1 cellular context compared by ENCODE assay signal in the genomic region with DNA sequence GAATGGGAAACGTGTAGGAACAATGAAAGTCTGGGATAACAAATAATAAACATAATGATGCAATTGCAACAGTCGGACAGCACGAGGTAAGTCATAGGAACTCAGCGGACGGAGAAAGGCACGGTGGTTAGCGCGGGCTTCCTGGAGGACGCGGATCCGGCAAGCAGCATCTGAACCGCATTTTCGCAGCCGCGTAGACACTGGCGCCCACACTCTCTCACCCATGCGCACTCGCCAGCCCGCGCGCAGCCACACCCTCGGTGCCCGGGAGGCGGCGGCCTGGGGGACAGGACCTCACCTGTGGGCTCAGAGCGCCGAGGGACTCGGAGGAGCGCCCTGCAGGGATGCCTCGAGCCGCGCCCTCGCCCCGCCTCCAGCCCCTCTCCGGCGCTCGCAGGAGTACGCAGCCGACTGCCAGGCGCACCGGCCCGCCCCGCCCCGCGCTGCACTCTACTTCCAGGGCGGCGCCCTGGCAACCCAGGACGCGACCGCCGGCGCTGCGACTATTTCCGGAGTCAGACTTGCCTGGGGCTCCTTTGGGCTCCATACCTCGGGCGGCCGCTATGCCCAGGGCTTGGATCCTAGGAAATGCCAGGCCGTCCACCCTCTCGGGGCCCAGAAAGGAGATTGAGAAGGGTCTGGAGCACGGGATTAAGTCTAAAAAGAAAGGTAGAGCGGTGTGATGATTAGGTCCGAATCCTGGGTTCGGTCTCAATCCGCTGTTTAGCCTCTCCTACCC.
TF ChIP-seq lines count a peak whose summit lies in the region.

A gene (minus strand): TSS at position 413 of the 739 bp plus-strand sequence. CDS start 13,805 bp downstream, outside the sequence.

TF ChIP-seq in HepG2, 621 proteins besides CTCF, POLR2A, EP300 and RAD21 (continued from another document and continues in another):
- TF ChIP-seq, protein P1, sequence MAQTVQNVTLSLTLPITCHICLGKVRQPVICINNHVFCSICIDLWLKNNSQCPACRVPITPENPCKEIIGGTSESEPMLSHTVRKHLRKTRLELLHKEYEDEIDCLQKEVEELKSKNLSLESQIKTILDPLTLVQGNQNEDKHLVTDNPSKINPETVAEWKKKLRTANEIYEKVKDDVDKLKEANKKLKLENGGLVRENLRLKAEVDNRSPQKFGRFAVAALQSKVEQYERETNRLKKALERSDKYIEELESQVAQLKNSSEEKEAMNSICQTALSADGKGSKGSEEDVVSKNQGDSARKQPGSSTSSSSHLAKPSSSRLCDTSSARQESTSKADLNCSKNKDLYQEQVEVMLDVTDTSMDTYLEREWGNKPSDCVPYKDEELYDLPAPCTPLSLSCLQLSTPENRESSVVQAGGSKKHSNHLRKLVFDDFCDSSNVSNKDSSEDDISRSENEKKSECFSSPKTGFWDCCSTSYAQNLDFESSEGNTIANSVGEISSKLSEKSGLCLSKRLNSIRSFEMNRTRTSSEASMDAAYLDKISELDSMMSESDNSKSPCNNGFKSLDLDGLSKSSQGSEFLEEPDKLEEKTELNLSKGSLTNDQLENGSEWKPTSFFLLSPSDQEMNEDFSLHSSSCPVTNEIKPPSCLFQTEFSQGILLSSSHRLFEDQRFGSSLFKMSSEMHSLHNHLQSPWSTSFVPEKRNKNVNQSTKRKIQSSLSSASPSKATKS (CRISPR knock-in tag; IDR thresholded peaks at IDR 0.05): no peak
- TF ChIP-seq, protein P2, sequence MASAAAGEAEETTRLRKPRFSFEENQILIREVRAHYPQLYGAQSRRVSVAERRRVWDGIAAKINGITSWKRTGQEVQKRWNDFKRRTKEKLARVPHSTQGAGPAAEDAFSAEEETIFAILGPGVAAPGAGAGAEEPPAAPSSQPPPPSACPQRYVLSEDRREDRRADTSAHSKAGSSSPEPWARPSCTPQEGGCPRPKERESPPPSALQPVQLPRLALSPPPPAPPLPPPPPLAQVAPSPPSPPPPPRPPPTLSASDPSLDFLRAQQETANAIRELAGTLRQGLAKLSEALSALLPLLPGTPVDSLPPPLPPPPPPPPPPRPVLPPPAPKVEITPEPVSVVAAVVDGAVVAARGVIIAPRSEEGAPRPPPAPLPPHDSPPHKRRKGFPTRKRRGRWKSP (CRISPR knock-in tag; IDR thresholded peaks at IDR 0.05): peak; percentile 76; the same call in 1 of the 2 replicates
- TF ChIP-seq GABPB1 (CRISPR knock-in tag; IDR thresholded peaks at IDR 0.05) (peak; percentile 97), GZF1 (CRISPR knock-in tag; IDR thresholded peaks at IDR 0.05) (no peak), KAT7 (CRISPR knock-in tag; IDR thresholded peaks at IDR 0.05; ENCODE audit: borderline replicate concordance) (peak; percentile 79), ZNF263 (CRISPR knock-in tag; IDR thresholded peaks at IDR 0.05) (peak; percentile 24; the same call in 1 of the 2 replicates), NPAS2 (CRISPR knock-in tag; IDR thresholded peaks at IDR 0.05; ENCODE audit: borderline replicate concordance) (no peak), ZKSCAN8 (CRISPR knock-in tag; IDR thresholded peaks at IDR 0.05; ENCODE audit: borderline replicate concordance) (no peak), ZNF772 (CRISPR knock-in tag; IDR thresholded peaks at IDR 0.05) (peak; percentile 20; the same call in 1 of the 2 replicates), ZNF33A (CRISPR knock-in tag; IDR thresholded peaks at IDR 0.05; ENCODE audit: borderline replicate concordance) (no peak), PRPF4 (IDR thresholded peaks at IDR 0.05; ENCODE audit: low read depth, low read length, poor library complexity, severe bottlenecking) (no peak), ZNF589 (CRISPR knock-in tag; conservative IDR thresholded peaks at IDR 0.05) (0 out of 2 replicates have a peak, but pooled peaks have one; percentile 13), ZNF367 (CRISPR knock-in tag; IDR thresholded peaks at IDR 0.05; ENCODE audit: borderline replicate concordance) (no peak), MIXL1 (CRISPR knock-in tag; IDR thresholded peaks at IDR 0.05) (0 out of 2 replicates have a peak, but pooled peaks have one; percentile 59), FOXM1 (CRISPR knock-in tag; IDR thresholded peaks at IDR 0.05) (no peak), DPF2 (CRISPR knock-in tag; IDR thresholded peaks at IDR 0.05; ENCODE audit: borderline replicate concordance, low read depth) (no peak), ATF7-NPFF (CRISPR knock-in tag; IDR thresholded peaks at IDR 0.05; ENCODE audit: low read depth) (0 out of 2 replicates have a peak, but pooled peaks have one; percentile 20), ZNF136 (CRISPR knock-in tag; IDR thresholded peaks at IDR 0.05; ENCODE audit: low read depth) (peak; percentile 32; the same call in 1 of the 2 replicates), ZNF329 (CRISPR knock-in tag; IDR thresholded peaks at IDR 0.05; ENCODE audit: low read depth) (0 out of 2 replicates have a peak, but pooled peaks have one; percentile 57), RBFOX2 (IDR thresholded peaks at IDR 0.05; ENCODE audit: low read depth, low read length) (peak; percentile 82), ZNF782 (CRISPR knock-in tag; IDR thresholded peaks at IDR 0.05; ENCODE audit: borderline replicate concordance) (0 out of 2 replicates have a peak, but pooled peaks have one; percentile 37), SRY (CRISPR knock-in tag; IDR thresholded peaks at IDR 0.05) (no peak), ZNF713 (CRISPR knock-in tag; IDR thresholded peaks at IDR 0.05) (no peak), JARID2 (CRISPR knock-in tag; IDR thresholded peaks at IDR 0.05; ENCODE audit: insufficient replicate concordance) (no peak), RFX1 (IDR thresholded peaks at IDR 0.05) (peak; percentile 95), PCBP1 (IDR thresholded peaks at IDR 0.05; ENCODE audit: borderline replicate concordance, low read depth, low read length) (no peak), MAFG (CRISPR knock-in tag; IDR thresholded peaks at IDR 0.05) (no peak), CEBPG (CRISPR knock-in tag; IDR thresholded peaks at IDR 0.05) (peak; percentile 9; the same call in 1 of the 2 replicates), SNRNP70 (IDR thresholded peaks at IDR 0.05; ENCODE audit: low read depth, low read length) (no peak)
- TF ChIP-seq, protein P3, sequence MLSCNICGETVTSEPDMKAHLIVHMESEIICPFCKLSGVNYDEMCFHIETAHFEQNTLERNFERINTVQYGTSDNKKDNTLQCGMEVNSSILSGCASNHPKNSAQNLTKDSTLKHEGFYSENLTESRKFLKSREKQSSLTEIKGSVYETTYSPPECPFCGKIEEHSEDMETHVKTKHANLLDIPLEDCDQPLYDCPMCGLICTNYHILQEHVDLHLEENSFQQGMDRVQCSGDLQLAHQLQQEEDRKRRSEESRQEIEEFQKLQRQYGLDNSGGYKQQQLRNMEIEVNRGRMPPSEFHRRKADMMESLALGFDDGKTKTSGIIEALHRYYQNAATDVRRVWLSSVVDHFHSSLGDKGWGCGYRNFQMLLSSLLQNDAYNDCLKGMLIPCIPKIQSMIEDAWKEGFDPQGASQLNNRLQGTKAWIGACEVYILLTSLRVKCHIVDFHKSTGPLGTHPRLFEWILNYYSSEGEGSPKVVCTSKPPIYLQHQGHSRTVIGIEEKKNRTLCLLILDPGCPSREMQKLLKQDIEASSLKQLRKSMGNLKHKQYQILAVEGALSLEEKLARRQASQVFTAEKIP (CRISPR knock-in tag; IDR thresholded peaks at IDR 0.05; ENCODE audit: borderline replicate concordance): no peak
- TF ChIP-seq, protein P4, sequence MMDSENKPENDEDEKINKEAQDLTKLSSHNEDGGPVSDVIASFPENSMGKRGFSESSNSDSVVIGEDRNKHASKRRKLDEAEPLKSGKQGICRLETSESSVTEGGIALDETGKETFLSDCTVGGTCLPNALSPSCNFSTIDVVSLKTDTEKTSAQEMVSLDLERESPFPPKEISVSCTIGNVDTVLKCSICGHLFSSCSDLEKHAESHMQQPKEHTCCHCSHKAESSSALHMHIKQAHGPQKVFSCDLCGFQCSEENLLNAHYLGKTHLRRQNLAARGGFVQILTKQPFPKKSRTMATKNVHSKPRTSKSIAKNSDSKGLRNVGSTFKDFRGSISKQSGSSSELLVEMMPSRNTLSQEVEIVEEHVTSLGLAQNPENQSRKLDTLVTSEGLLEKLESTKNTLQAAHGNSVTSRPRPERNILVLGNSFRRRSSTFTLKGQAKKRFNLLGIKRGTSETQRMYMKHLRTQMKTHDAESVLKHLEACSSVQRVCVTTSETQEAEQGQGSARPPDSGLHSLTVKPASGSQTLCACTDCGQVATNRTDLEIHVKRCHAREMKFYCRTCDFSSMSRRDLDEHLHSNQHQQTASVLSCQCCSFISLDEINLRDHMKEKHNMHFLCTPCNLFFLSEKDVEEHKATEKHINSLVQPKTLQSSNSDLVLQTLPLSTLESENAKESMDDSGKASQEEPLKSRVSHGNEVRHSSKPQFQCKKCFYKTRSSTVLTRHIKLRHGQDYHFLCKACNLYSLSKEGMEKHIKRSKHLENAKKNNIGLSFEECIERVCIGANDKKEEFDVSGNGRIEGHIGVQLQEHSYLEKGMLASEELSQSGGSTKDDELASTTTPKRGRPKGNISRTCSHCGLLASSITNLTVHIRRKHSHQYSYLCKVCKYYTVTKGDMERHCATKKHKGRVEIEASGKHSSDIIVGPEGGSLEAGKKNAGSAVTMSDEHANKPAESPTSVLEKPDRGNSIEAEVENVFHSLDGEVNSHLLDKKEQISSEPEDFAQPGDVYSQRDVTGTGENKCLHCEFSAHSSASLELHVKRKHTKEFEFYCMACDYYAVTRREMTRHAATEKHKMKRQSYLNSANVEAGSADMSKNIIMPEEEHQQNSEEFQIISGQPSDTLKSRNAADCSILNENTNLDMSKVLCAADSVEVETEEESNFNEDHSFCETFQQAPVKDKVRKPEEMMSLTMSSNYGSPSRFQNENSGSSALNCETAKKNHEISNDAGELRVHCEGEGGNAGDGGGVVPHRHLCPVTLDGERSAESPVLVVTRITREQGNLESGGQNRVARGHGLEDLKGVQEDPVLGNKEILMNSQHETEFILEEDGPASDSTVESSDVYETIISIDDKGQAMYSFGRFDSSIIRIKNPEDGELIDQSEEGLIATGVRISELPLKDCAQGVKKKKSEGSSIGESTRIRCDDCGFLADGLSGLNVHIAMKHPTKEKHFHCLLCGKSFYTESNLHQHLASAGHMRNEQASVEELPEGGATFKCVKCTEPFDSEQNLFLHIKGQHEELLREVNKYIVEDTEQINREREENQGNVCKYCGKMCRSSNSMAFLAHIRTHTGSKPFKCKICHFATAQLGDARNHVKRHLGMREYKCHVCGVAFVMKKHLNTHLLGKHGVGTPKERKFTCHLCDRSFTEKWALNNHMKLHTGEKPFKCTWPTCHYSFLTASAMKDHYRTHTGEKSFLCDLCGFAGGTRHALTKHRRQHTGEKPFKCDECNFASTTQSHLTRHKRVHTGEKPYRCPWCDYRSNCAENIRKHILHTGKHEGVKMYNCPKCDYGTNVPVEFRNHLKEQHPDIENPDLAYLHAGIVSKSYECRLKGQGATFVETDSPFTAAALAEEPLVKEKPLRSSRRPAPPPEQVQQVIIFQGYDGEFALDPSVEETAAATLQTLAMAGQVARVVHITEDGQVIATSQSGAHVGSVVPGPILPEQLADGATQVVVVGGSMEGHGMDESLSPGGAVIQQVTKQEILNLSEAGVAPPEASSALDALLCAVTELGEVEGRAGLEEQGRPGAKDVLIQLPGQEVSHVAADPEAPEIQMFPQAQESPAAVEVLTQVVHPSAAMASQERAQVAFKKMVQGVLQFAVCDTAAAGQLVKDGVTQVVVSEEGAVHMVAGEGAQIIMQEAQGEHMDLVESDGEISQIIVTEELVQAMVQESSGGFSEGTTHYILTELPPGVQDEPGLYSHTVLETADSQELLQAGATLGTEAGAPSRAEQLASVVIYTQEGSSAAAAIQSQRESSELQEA (CRISPR knock-in tag; IDR thresholded peaks at IDR 0.05; ENCODE audit: not compliant biosample characterization): peak; percentile 55
- TF ChIP-seq, protein P5, sequence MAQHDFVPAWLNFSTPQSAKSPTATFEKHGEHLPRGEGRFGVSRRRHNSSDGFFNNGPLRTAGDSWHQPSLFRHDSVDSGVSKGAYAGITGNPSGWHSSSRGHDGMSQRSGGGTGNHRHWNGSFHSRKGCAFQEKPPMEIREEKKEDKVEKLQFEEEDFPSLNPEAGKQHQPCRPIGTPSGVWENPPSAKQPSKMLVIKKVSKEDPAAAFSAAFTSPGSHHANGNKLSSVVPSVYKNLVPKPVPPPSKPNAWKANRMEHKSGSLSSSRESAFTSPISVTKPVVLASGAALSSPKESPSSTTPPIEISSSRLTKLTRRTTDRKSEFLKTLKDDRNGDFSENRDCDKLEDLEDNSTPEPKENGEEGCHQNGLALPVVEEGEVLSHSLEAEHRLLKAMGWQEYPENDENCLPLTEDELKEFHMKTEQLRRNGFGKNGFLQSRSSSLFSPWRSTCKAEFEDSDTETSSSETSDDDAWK (CRISPR knock-in tag; IDR thresholded peaks at IDR 0.05): no peak
- TF ChIP-seq, protein P6, sequence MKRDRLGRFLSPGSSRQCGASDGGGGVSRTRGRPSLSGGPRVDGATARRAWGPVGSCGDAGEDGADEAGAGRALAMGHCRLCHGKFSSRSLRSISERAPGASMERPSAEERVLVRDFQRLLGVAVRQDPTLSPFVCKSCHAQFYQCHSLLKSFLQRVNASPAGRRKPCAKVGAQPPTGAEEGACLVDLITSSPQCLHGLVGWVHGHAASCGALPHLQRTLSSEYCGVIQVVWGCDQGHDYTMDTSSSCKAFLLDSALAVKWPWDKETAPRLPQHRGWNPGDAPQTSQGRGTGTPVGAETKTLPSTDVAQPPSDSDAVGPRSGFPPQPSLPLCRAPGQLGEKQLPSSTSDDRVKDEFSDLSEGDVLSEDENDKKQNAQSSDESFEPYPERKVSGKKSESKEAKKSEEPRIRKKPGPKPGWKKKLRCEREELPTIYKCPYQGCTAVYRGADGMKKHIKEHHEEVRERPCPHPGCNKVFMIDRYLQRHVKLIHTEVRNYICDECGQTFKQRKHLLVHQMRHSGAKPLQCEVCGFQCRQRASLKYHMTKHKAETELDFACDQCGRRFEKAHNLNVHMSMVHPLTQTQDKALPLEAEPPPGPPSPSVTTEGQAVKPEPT (CRISPR knock-in tag; IDR thresholded peaks at IDR 0.05; ENCODE audit: low read depth): 0 out of 2 replicates have a peak, but pooled peaks have one; percentile 43
- TF ChIP-seq, protein P7, sequence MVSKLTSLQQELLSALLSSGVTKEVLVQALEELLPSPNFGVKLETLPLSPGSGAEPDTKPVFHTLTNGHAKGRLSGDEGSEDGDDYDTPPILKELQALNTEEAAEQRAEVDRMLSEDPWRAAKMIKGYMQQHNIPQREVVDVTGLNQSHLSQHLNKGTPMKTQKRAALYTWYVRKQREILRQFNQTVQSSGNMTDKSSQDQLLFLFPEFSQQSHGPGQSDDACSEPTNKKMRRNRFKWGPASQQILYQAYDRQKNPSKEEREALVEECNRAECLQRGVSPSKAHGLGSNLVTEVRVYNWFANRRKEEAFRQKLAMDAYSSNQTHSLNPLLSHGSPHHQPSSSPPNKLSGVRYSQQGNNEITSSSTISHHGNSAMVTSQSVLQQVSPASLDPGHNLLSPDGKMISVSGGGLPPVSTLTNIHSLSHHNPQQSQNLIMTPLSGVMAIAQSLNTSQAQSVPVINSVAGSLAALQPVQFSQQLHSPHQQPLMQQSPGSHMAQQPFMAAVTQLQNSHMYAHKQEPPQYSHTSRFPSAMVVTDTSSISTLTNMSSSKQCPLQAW (CRISPR knock-in tag; IDR thresholded peaks at IDR 0.05): peak; percentile 71
- TF ChIP-seq, protein P8, sequence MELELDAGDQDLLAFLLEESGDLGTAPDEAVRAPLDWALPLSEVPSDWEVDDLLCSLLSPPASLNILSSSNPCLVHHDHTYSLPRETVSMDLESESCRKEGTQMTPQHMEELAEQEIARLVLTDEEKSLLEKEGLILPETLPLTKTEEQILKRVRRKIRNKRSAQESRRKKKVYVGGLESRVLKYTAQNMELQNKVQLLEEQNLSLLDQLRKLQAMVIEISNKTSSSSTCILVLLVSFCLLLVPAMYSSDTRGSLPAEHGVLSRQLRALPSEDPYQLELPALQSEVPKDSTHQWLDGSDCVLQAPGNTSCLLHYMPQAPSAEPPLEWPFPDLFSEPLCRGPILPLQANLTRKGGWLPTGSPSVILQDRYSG (CRISPR knock-in tag; IDR thresholded peaks at IDR 0.05): 0 out of 2 replicates have a peak, but pooled peaks have one; percentile 49
- TF ChIP-seq, protein P9, sequence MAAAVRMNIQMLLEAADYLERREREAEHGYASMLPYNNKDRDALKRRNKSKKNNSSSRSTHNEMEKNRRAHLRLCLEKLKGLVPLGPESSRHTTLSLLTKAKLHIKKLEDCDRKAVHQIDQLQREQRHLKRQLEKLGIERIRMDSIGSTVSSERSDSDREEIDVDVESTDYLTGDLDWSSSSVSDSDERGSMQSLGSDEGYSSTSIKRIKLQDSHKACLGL (CRISPR knock-in tag; IDR thresholded peaks at IDR 0.05): no peak; the same call in none of the 2 replicates
